In the genomic region with DNA sequence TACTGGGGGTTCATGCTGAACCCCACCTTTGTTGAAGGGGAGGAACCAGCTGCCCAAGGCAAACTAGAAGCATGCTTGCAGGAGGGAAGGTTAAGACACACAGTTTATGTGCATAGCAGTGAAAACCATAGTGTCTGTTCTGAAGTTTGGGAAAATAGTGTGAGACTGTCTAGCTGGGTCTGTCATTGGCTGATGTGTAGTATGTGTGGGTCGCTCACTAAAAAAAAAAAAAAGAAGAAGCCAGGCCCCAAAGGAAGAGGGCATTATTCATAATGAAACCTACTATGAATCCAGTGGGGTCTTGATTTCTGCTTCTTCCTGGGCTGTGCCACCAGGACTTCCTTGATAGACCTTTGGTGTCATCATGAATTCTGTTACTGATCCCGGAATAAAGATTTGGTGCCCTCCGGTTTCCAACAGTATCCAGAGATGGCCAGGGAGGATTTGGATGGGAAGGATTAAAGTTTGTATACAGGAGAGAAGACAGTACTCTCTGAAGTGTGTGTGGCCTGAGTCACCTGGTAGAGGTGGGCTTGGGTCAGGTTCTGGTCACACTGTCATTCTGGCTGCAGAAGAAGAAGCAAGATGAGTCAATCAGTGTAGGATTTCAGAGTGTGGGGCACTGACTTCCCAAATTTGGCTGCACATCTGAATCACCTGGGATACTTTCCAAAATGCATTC, we compare ENCODE assay signal across 1 cellular context.
TF ChIP-seq lines count a peak whose summit lies in the region.

No MANE protein-coding gene starts in this region.

TF ChIP-seq in SK-N-SH, 30 proteins besides CTCF, POLR2A, EP300 and RAD21 (continued from another document):
- TF ChIP-seq, protein P1, sequence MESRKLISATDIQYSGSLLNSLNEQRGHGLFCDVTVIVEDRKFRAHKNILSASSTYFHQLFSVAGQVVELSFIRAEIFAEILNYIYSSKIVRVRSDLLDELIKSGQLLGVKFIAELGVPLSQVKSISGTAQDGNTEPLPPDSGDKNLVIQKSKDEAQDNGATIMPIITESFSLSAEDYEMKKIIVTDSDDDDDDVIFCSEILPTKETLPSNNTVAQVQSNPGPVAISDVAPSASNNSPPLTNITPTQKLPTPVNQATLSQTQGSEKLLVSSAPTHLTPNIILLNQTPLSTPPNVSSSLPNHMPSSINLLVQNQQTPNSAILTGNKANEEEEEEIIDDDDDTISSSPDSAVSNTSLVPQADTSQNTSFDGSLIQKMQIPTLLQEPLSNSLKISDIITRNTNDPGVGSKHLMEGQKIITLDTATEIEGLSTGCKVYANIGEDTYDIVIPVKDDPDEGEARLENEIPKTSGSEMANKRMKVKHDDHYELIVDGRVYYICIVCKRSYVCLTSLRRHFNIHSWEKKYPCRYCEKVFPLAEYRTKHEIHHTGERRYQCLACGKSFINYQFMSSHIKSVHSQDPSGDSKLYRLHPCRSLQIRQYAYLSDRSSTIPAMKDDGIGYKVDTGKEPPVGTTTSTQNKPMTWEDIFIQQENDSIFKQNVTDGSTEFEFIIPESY (IDR thresholded peaks at IDR 0.05; ENCODE audit: borderline replicate concordance, low read depth), result no peak
- TF ChIP-seq GATA2 (CRISPR knock-in tag; IDR thresholded peaks at IDR 0.05) (no peak), NFIC (IDR thresholded peaks at IDR 0.05; ENCODE audit: borderline replicate concordance) (no peak)
